ENCODE assay signal across 18 cellular contexts in the genomic region with DNA sequence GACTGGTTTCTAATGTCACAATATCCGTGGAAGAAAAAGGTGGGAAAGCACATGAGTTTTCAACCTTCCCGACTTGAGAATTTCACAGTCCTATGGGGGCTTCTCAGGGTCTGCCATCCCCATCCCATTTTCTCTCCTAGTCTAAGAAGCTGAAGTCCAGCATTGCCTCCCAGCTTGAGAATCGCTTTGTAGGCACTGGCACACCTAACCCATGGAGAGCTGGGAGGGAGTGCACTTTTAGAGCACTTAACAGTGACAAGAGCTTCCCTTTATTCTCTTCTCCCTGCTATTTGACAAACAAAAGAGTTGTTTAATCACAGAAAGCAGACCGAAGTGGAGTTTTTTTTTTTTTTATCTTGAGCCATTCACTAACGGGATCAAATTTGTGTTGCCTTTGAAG. TPM values are rescaled to one million over a fixed set of nuclear protein-coding genes. Genes with fewer than 3 reads are reported as not detected.
DNase-seq lines count a peak whose midpoint lies in the region; ATAC-seq and TF ChIP-seq lines count a peak whose summit lies in the region.
"Had no signal": no experiment of that assay in that cellular context is flagged by ENCODE, and none has a peak within 500 bp of the region (broad histone marks: within the 10 kb centered on the region; RNA-seq: fewer than 3 reads in every experiment).

No MANE protein-coding gene starts in this region.

- no peaks in the 10 kb centered on the region for H3K79me2 ChIP-seq in neural progenitor cell (ENCODE audit: low read depth)

- no peaks in the 10 kb centered on the region for H3K9me3 ChIP-seq in neural progenitor cell (ENCODE audit: low read depth)
- H3K9me3 ChIP-seq: A549, HAP-1, SJSA1 had no signal

- no peak overlapping the region for H3K27ac Mint-ChIP-seq in neural progenitor cell
- no peak overlapping the region for H3K27ac Mint-ChIP-seq in stimulated activated effector memory CD8-positive, alpha-beta T cell treated with anti-CD3 and anti-CD28 coated beads, Interleukin-12 subunit alpha, Interleukin-12 subunit beta, amount 100 ng/mL, for 72 hours
- H3K27ac Mint-ChIP-seq: CD8-positive, alpha-beta memory T cell; T-helper 2 cell treated with Interferon-gamma antibody and Interleukin-4, amounts not matched to agents 5 μg/mL and 100 μg/mL, for 36 hours had no signal

- no peak overlapping the region for H3K9ac ChIP-seq in neural progenitor cell
- H3K9ac ChIP-seq: BLaER1 treated with 17β-estradiol and CSF1 and Interleukin-3, amounts not matched to agents 10 nM and 100 nM had no signal

- no peak overlapping the region for H3K4me3 ChIP-seq in neural progenitor cell
- H3K4me3 ChIP-seq: A549; BLaER1 treated with 17β-estradiol and CSF1 and Interleukin-3, amounts not matched to agents 10 nM and 100 nM; HAP-1; SJSA1 had no signal

- no peaks in the 10 kb centered on the region for H3F3A ChIP-seq in neural progenitor cell (ENCODE audit: low read depth)

- ATAC-seq in stimulated activated effector memory CD8-positive, alpha-beta T cell treated with anti-CD3 and anti-CD28 coated beads, Interleukin-12 subunit alpha, Interleukin-12 subunit beta, amount 100 ng/mL, for 72 hours = no peak
- ATAC-seq: A549, PC-3 had no signal

- H3K36me3 ChIP-seq in neural progenitor cell = no peaks in the 10 kb centered on the region
- H3K36me3 ChIP-seq: BLaER1 treated with 17β-estradiol and CSF1 and Interleukin-3, amounts not matched to agents 10 nM and 100 nM; HAP-1; SJSA1 had no signal

- DNase-seq in NCI-H2107 treated with DMSO at 0.1 percent for 48 hours (lab: John Stamatoyannopoulos, UW; ENCODE audit: unreplicated experiment) = peak; percentile 69
- no peak for DNase-seq in NCI-H2107 (lab: John Stamatoyannopoulos, UW)
- peak; percentile 42 to 59 for DNase-seq in NCI-H187 (lab: John Stamatoyannopoulos, UW)
- DNase-seq in NCI-H748 (lab: John Stamatoyannopoulos, UW; ENCODE audit: unreplicated experiment) = peak; percentile 76
- peak; percentile 35 for DNase-seq in neural progenitor cell (ENCODE audit: low spot score)
- DNase-seq in D341Med (ENCODE audit: low spot score) = no peak
- DNase-seq in stimulated activated effector memory CD8-positive, alpha-beta T cell treated with anti-CD3 and anti-CD28 coated beads, Interleukin-12 subunit alpha, Interleukin-12 subunit beta, amount 100 ng/mL, for 72 hours (ENCODE audit: low spot score in 2 of 2) = no peak
- DNase-seq in NCI-H1048 (lab: John Stamatoyannopoulos, UW) = no peak
- DNase-seq: CD8-positive, alpha-beta memory T cell; NCI-H1436; NCI-H526 treated with DMSO at 0.1 percent for 48 hours; PC-3 had no signal

- peak overlapping the region; percentile 42 for H2AFZ ChIP-seq in neural progenitor cell (replicated peaks)

- no peak for TF ChIP-seq CTCF in neural progenitor cell (IDR thresholded peaks at IDR 0.05)

- H3K27me3 ChIP-seq in neural progenitor cell = no peaks in the 10 kb centered on the region
- H3K27me3 ChIP-seq: BLaER1 treated with 17β-estradiol and CSF1 and Interleukin-3, amounts not matched to agents 10 nM and 100 nM; SJSA1 had no signal

- no peak overlapping the region for H3K4me2 ChIP-seq in neural progenitor cell
- H3K4me2 ChIP-seq: A549; BLaER1 treated with 17β-estradiol and CSF1 and Interleukin-3, amounts not matched to agents 10 nM and 100 nM had no signal

- H4K20me1 ChIP-seq in neural progenitor cell (ENCODE audit: low read depth) = no peaks in the 10 kb centered on the region
- H4K20me1 ChIP-seq: BLaER1 treated with 17β-estradiol and CSF1 and Interleukin-3, amounts not matched to agents 10 nM and 100 nM had no signal

- H3K4me3 Mint-ChIP-seq in neural progenitor cell = no peak overlapping the region
- H3K4me3 Mint-ChIP-seq in stimulated activated effector memory CD8-positive, alpha-beta T cell treated with anti-CD3 and anti-CD28 coated beads, Interleukin-12 subunit alpha, Interleukin-12 subunit beta, amount 100 ng/mL, for 72 hours = no peak overlapping the region
- H3K4me3 Mint-ChIP-seq: CD8-positive, alpha-beta memory T cell; T-helper 2 cell treated with Interferon-gamma antibody and Interleukin-4, amounts not matched to agents 5 μg/mL and 100 μg/mL, for 36 hours had no signal

- H3K36me3 Mint-ChIP-seq in neural progenitor cell = no peaks in the 10 kb centered on the region
- H3K36me3 Mint-ChIP-seq in stimulated activated effector memory CD8-positive, alpha-beta T cell treated with anti-CD3 and anti-CD28 coated beads, Interleukin-12 subunit alpha, Interleukin-12 subunit beta, amount 100 ng/mL, for 72 hours = no peaks in the 10 kb centered on the region
- H3K36me3 Mint-ChIP-seq: CD8-positive, alpha-beta memory T cell had no signal

- H3K27ac ChIP-seq in neural progenitor cell = no peak overlapping the region
- H3K27ac ChIP-seq: A549; BLaER1 treated with 17β-estradiol and CSF1 and Interleukin-3, amounts not matched to agents 10 nM and 100 nM; SJSA1 had no signal

- H3K4me1 ChIP-seq in neural progenitor cell = peaks cover 10% of the 10 kb centered on the region
- H3K4me1 ChIP-seq: A549, HAP-1, SJSA1 had no signal

- H3K27me3 Mint-ChIP-seq in neural progenitor cell (ENCODE audit: insufficient read depth, low read depth) = no peaks in the 10 kb centered on the region

- H3K9me3 Mint-ChIP-seq in neural progenitor cell = no peaks in the 10 kb centered on the region
- peaks cover 10% of the 10 kb centered on the region for H3K9me3 Mint-ChIP-seq in stimulated activated effector memory CD8-positive, alpha-beta T cell treated with anti-CD3 and anti-CD28 coated beads, Interleukin-12 subunit alpha, Interleukin-12 subunit beta, amount 100 ng/mL, for 72 hours
- H3K9me3 Mint-ChIP-seq: T-helper 2 cell treated with Interferon-gamma antibody and Interleukin-4, amounts not matched to agents 5 μg/mL and 100 μg/mL, for 36 hours had no signal

- peaks cover 9% of the 10 kb centered on the region for H3K4me1 Mint-ChIP-seq in neural progenitor cell
- H3K4me1 Mint-ChIP-seq in stimulated activated effector memory CD8-positive, alpha-beta T cell treated with anti-CD3 and anti-CD28 coated beads, Interleukin-12 subunit alpha, Interleukin-12 subunit beta, amount 100 ng/mL, for 72 hours = no peaks in the 10 kb centered on the region
- H3K4me1 Mint-ChIP-seq: CD8-positive, alpha-beta memory T cell had no signal

RNA-seq across cellular contexts. Expression of a gene that starts 22.8 kb away (rescaled TPM):
- 0.07 and 0.34 TPM in 2 replicates for total RNA-seq in neural progenitor cell (ENCODE audit: low replicate concordance)
- total RNA-seq: CD8-positive, alpha-beta memory T cell; MCF 10A; SJSA1 had no signal

Comparison
In these comparisons a context has a peak if more than half of its experiments do, and no peak if none do; other contexts are left out.
1. DNase-seq: peak in NCI-H2107 treated with DMSO at 0.1 percent for 48 hours (single experiment), NCI-H187 (2 of 2), NCI-H748 (single experiment) and neural progenitor cell (single experiment); none in NCI-H2107 (single experiment), D341Med (single experiment), stimulated activated effector memory CD8-positive, alpha-beta T cell treated with anti-CD3 and anti-CD28 coated beads, Interleukin-12 subunit alpha, Interleukin-12 subunit beta, amount 100 ng/mL, for 72 hours (0 of 2) and NCI-H1048 (single experiment).